In the genomic region with DNA sequence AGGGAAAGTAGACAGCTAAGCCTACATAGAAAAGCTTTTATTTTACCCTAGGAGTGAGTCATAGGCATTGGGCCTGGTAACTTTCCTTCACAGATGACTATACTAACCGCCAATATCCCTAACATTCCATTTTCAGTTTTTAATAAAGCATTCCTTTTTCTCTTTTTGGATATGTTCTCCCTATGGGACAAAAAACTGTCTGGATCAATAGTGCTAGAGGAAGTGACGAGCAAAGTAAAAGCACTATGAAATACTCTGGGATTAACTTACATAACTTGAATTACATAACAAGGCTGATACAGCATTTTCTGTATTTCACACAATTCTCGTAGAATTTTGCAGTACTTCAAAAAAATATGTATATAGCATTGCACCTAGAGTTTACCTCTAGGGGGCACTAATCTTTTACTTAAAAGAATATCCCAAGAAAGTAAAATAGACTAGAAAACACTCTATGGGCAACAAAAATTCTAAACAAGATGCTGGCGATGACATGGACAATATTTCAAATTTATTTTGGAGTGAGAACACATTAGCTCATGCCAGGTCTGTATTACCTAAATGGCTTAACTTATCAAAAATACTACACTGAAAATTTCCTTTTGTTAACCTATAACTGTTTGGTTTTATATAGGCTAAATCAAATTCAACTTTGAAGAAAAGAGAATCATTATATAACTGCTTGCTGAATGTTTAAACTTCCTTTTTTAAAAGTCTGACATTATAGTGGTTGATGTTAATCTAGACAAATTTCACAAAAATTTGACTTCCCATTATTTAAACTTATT, we compare ENCODE assay signal across 9 cellular contexts.
DNase-seq lines count a peak whose midpoint lies in the region; ATAC-seq and TF ChIP-seq lines count a peak whose summit lies in the region.
"Had no signal": no experiment of that assay in that cellular context is flagged by ENCODE, and none has a peak within 500 bp of the region (broad histone marks: within the 10 kb centered on the region; RNA-seq: fewer than 3 reads in every experiment).

No MANE protein-coding gene starts in this region.

- no peaks in the 10 kb centered on the region for H3K9me3 Mint-ChIP-seq in WTC11
- H3K9me3 Mint-ChIP-seq in stimulated activated effector memory CD8-positive, alpha-beta T cell treated with anti-CD3 and anti-CD28 coated beads, Interleukin-12 subunit alpha, Interleukin-12 subunit beta, amount 100 ng/mL, for 72 hours: no peaks in the 10 kb centered on the region

- TF ChIP-seq CTCF in WTC11 (IDR thresholded peaks at IDR 0.05): peak; percentile 41
- peak in 5 of 7 experiments; percentile 38 to 69 (median 63) for TF ChIP-seq CTCF in stomach (IDR thresholded peaks at IDR 0.05)

- H3K27me3 Mint-ChIP-seq in WTC11 (ENCODE audit: low read depth): no peaks in the 10 kb centered on the region
- H3K27me3 Mint-ChIP-seq: CD4-positive, CD25-positive, alpha-beta regulatory T cell had no signal

- POLR2A ChIA-PET in WTC11 (lab: Charles Lee): no interaction called here

- no peak overlapping the region for H3K4me3 ChIP-seq in stomach

- DNase-seq in NCI-H2029 treated with DMSO at 0.1 percent for 48 hours (lab: John Stamatoyannopoulos, UW): peak; percentile 10
- no peak for DNase-seq in NCI-H2029 (lab: John Stamatoyannopoulos, UW)
- peak; percentile 48 for DNase-seq in NCI-H1694 (lab: John Stamatoyannopoulos, UW)
- DNase-seq in WTC11 (ENCODE audit: low spot score): no peak
- no peak for DNase-seq in left cardiac atrium
- DNase-seq in stomach: no peak
- DNase-seq in islet precursor cell: no peak
- no peak for DNase-seq in stimulated activated effector memory CD8-positive, alpha-beta T cell treated with anti-CD3 and anti-CD28 coated beads, Interleukin-12 subunit alpha, Interleukin-12 subunit beta, amount 100 ng/mL, for 72 hours (ENCODE audit: low spot score in 2 of 2)

- intact Hi-C loops in left cardiac atrium (cut with DNase I): loop anchor here in 1 of 2 donors (2.0 kb wide), 2 partner anchors 48 to 142 kb away; no protein-coding TSS in a partner anchor
- intact Hi-C loops in stomach (cut with DNase I; ENCODE audit: low total_unique reads): loop anchor here (10.0 kb wide), 1 partner anchor 46 kb away; no protein-coding TSS in a partner anchor

- H3K36me3 ChIP-seq in stomach: no peaks in the 10 kb centered on the region

- peaks cover 32% of the 10 kb centered on the region for H3K4me1 Mint-ChIP-seq in WTC11
- H3K4me1 Mint-ChIP-seq in stimulated activated effector memory CD8-positive, alpha-beta T cell treated with anti-CD3 and anti-CD28 coated beads, Interleukin-12 subunit alpha, Interleukin-12 subunit beta, amount 100 ng/mL, for 72 hours: no peaks in the 10 kb centered on the region
- H3K4me1 Mint-ChIP-seq: CD4-positive, CD25-positive, alpha-beta regulatory T cell had no signal

- TF ChIP-seq EP300 in stomach (IDR thresholded peaks at IDR 0.05): no peak

- no peak overlapping the region for H3K27ac Mint-ChIP-seq in WTC11
- no peak overlapping the region for H3K27ac Mint-ChIP-seq in stimulated activated effector memory CD8-positive, alpha-beta T cell treated with anti-CD3 and anti-CD28 coated beads, Interleukin-12 subunit alpha, Interleukin-12 subunit beta, amount 100 ng/mL, for 72 hours
- H3K27ac Mint-ChIP-seq: CD4-positive, CD25-positive, alpha-beta regulatory T cell had no signal

- CTCF ChIA-PET in WTC11 (lab: Charles Lee): interaction anchor here (0.7 to 6.5 kb wide), 25 partner anchors 10 to 286 kb away, joined by 3 to 66 read pairs (median 4); no protein-coding TSS in a partner anchor

- peaks cover 7 to 35% (median 21%) of the 10 kb centered on the region in 4 donors for H3K4me1 ChIP-seq in stomach

- no peaks in the 10 kb centered on the region for H3K9me3 ChIP-seq in stomach

- ATAC-seq in WTC11 (no peak), left cardiac atrium (peak; percentile 61 to 72)
- no peak for ATAC-seq in stimulated activated effector memory CD8-positive, alpha-beta T cell treated with anti-CD3 and anti-CD28 coated beads, Interleukin-12 subunit alpha, Interleukin-12 subunit beta, amount 100 ng/mL, for 72 hours

- TF ChIP-seq POLR2A in stomach (IDR thresholded peaks at IDR 0.05): no peak

- H3K4me3 Mint-ChIP-seq in WTC11: no peak overlapping the region
- H3K4me3 Mint-ChIP-seq in stimulated activated effector memory CD8-positive, alpha-beta T cell treated with anti-CD3 and anti-CD28 coated beads, Interleukin-12 subunit alpha, Interleukin-12 subunit beta, amount 100 ng/mL, for 72 hours: no peak overlapping the region
- H3K4me3 Mint-ChIP-seq: CD4-positive, CD25-positive, alpha-beta regulatory T cell had no signal

- no peaks in the 10 kb centered on the region for H3K36me3 Mint-ChIP-seq in WTC11
- H3K36me3 Mint-ChIP-seq in stimulated activated effector memory CD8-positive, alpha-beta T cell treated with anti-CD3 and anti-CD28 coated beads, Interleukin-12 subunit alpha, Interleukin-12 subunit beta, amount 100 ng/mL, for 72 hours: no peaks in the 10 kb centered on the region
- H3K36me3 Mint-ChIP-seq: CD4-positive, CD25-positive, alpha-beta regulatory T cell had no signal

- H3K27me3 ChIP-seq in stomach: no peaks in the 10 kb centered on the region

- peak overlapping the region in 3 of 5 donors; percentile 7 to 43 (median 33) for H3K27ac ChIP-seq in stomach

- 39 to 44% (median 40%) methylated on average over 4 of the region's 4 CpGs for WGBS in stomach, 5 donors

TF ChIP-seq in WTC11, 78 proteins besides CTCF, POLR2A, EP300 and RAD21 (continues in another document):
- no peak for TF ChIP-seq PRRX2 (CRISPR knock-in tag; IDR thresholded peaks at IDR 0.05)
- TF ChIP-seq RELA (CRISPR knock-in tag; IDR thresholded peaks at IDR 0.05; ENCODE audit: borderline replicate concordance): no peak
- TF ChIP-seq, protein P1, sequence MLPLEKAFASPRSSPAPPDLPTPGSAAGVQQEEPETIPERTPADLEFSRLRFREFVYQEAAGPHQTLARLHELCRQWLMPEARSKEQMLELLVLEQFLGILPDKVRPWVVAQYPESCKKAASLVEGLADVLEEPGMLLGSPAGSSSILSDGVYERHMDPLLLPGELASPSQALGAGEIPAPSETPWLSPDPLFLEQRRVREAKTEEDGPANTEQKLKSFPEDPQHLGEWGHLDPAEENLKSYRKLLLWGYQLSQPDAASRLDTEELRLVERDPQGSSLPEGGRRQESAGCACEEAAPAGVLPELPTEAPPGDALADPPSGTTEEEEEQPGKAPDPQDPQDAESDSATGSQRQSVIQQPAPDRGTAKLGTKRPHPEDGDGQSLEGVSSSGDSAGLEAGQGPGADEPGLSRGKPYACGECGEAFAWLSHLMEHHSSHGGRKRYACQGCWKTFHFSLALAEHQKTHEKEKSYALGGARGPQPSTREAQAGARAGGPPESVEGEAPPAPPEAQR (CRISPR knock-in tag; IDR thresholded peaks at IDR 0.05): no peak
- TF ChIP-seq, protein P2, sequence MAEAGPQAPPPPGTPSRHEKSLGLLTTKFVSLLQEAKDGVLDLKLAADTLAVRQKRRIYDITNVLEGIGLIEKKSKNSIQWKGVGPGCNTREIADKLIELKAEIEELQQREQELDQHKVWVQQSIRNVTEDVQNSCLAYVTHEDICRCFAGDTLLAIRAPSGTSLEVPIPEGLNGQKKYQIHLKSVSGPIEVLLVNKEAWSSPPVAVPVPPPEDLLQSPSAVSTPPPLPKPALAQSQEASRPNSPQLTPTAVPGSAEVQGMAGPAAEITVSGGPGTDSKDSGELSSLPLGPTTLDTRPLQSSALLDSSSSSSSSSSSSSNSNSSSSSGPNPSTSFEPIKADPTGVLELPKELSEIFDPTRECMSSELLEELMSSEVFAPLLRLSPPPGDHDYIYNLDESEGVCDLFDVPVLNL (CRISPR knock-in tag; IDR thresholded peaks at IDR 0.05; ENCODE audit: borderline replicate concordance, low read depth): no peak
- TF ChIP-seq ZNF423 (CRISPR knock-in tag; IDR thresholded peaks at IDR 0.05): no peak
- TF ChIP-seq, protein P3, sequence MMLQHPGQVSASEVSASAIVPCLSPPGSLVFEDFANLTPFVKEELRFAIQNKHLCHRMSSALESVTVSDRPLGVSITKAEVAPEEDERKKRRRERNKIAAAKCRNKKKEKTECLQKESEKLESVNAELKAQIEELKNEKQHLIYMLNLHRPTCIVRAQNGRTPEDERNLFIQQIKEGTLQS (CRISPR knock-in tag; conservative IDR thresholded peaks at IDR 0.05): no peak
- TF ChIP-seq ZNF121 (CRISPR knock-in tag; IDR thresholded peaks at IDR 0.05): no peak
- TF ChIP-seq ZNF396 (CRISPR knock-in tag; IDR thresholded peaks at IDR 0.05; ENCODE audit: borderline replicate concordance): no peak
- TF ChIP-seq, protein P4, sequence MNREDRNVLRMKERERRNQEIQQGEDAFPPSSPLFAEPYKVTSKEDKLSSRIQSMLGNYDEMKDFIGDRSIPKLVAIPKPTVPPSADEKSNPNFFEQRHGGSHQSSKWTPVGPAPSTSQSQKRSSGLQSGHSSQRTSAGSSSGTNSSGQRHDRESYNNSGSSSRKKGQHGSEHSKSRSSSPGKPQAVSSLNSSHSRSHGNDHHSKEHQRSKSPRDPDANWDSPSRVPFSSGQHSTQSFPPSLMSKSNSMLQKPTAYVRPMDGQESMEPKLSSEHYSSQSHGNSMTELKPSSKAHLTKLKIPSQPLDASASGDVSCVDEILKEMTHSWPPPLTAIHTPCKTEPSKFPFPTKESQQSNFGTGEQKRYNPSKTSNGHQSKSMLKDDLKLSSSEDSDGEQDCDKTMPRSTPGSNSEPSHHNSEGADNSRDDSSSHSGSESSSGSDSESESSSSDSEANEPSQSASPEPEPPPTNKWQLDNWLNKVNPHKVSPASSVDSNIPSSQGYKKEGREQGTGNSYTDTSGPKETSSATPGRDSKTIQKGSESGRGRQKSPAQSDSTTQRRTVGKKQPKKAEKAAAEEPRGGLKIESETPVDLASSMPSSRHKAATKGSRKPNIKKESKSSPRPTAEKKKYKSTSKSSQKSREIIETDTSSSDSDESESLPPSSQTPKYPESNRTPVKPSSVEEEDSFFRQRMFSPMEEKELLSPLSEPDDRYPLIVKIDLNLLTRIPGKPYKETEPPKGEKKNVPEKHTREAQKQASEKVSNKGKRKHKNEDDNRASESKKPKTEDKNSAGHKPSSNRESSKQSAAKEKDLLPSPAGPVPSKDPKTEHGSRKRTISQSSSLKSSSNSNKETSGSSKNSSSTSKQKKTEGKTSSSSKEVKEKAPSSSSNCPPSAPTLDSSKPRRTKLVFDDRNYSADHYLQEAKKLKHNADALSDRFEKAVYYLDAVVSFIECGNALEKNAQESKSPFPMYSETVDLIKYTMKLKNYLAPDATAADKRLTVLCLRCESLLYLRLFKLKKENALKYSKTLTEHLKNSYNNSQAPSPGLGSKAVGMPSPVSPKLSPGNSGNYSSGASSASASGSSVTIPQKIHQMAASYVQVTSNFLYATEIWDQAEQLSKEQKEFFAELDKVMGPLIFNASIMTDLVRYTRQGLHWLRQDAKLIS (CRISPR knock-in tag; IDR thresholded peaks at IDR 0.05; ENCODE audit: borderline replicate concordance): no peak
- TF ChIP-seq ZNF416 (CRISPR knock-in tag; IDR thresholded peaks at IDR 0.05): no peak

Comparison
In these comparisons a context has a peak if more than half of its experiments do, and no peak if none do; other contexts are left out.
1. DNase-seq: peak in NCI-H2029 treated with DMSO at 0.1 percent for 48 hours (single experiment) and NCI-H1694 (single experiment); none in NCI-H2029 (single experiment), WTC11 (single experiment), left cardiac atrium (single experiment), stomach (single experiment), islet precursor cell (single experiment) and stimulated activated effector memory CD8-positive, alpha-beta T cell treated with anti-CD3 and anti-CD28 coated beads, Interleukin-12 subunit alpha, Interleukin-12 subunit beta, amount 100 ng/mL, for 72 hours (0 of 2).
2. ATAC-seq: peak in left cardiac atrium (2 of 2); none in WTC11 (single experiment) and stimulated activated effector memory CD8-positive, alpha-beta T cell treated with anti-CD3 and anti-CD28 coated beads, Interleukin-12 subunit alpha, Interleukin-12 subunit beta, amount 100 ng/mL, for 72 hours (single experiment).